Comparison of ENCODE assay signal across 8 cellular contexts in genomic region chr3:152471814-152472605, GRCh38.
DNase-seq lines count a peak whose midpoint lies in the region; ATAC-seq, FAIRE-seq and TF ChIP-seq lines count a peak whose summit lies in the region.

No MANE protein-coding gene starts in this region.

- DNase-seq in COR-L47 (lab: John Stamatoyannopoulos, UW) (peak; percentile 69), HL-60 (ENCODE audit: low read depth in 1 of 2, low spot score in 1 of 2) (peak in 1 of 2 experiments; percentile 65), RPMI7951 (ENCODE audit: low read depth) (peak; percentile 67), foreskin melanocyte (peak; percentile 40), pancreas (peak in 5 of 6 donors; percentile 34 to 67 (median 47)), upper lobe of left lung (peak in 1 of 2 donors; percentile 55)
- peak; percentile 46 for DNase-seq in activated T-helper 9 cell treated with anti-CD3 and anti-CD28 coated beads, Interleukin-2, amount 50 U/mL, for 16 hours (ENCODE audit: low read depth)

- FAIRE-seq in pancreas (lab: Jason Lieb, UNC), result peak; percentile 75

- H3K27me3 ChIP-seq in HL-60 (ENCODE audit: insufficient read depth, poor library complexity, severe bottlenecking), result no peaks in the 10 kb centered on the region
- no peaks in the 10 kb centered on the region for H3K27me3 ChIP-seq in pancreas
- no peaks in the 10 kb centered on the region for H3K27me3 ChIP-seq in upper lobe of left lung

- intact Hi-C loops in pancreas (cut with DNase I), result no loop called here

- no peak for TF ChIP-seq POLR2A in upper lobe of left lung (IDR thresholded peaks at IDR 0.05)

- H3K4me1 ChIP-seq in pancreas (no peaks in the 10 kb centered on the region), upper lobe of left lung (peaks cover 0 to 5% (median 0%) of the 10 kb centered on the region in 4 donors)

- H3K27ac ChIP-seq in HL-60 (replicated peaks) (no peak overlapping the region; the same call in 1 of the 2 replicates), pancreas (no peak overlapping the region), upper lobe of left lung (peak overlapping the region in 2 of 4 donors; percentile 28 to 36)

- H3K9me3 ChIP-seq in pancreas (no peaks in the 10 kb centered on the region), upper lobe of left lung (no peaks in the 10 kb centered on the region)

- TF ChIP-seq EP300 in upper lobe of left lung (IDR thresholded peaks at IDR 0.05), result no peak

- H3K36me3 ChIP-seq in pancreas, result no peaks in the 10 kb centered on the region
- H3K36me3 ChIP-seq in upper lobe of left lung, result no peaks in the 10 kb centered on the region

- peak; percentile 71 for ATAC-seq in GM19397 (IDR thresholded peaks at IDR 0.05; ENCODE audit: unreplicated experiment)
- peak; percentile 89 to 96 (median 92) for ATAC-seq in pancreas
- peak in 1 of 2 donors; percentile 91 for ATAC-seq in upper lobe of left lung (ENCODE audit: low FRiP score in 2 of 2)

- H3K4me3 ChIP-seq in HL-60 (replicated peaks; ENCODE audit: insufficient read depth, low read length) (peak overlapping the region; percentile 4; the same call in 1 of the 2 replicates), pancreas (peak overlapping the region in 1 of 4 donors; percentile 20), upper lobe of left lung (peak overlapping the region in 3 of 4 donors; percentile 9 to 34 (median 22))

- 23 to 24% methylated on average over 15 of the region's 15 CpGs for WGBS in pancreas, 2 donors
- 32 to 34% methylated on average over 15 of the region's 15 CpGs for WGBS in upper lobe of left lung, 2 donors

- TF ChIP-seq CTCF in HL-60 (IDR thresholded peaks at IDR 0.05; ENCODE audit: insufficient read depth, low read length) (peak; percentile 52), pancreas (IDR thresholded peaks at IDR 0.05) (peak; percentile 34 to 73 (median 55)), upper lobe of left lung (IDR thresholded peaks at IDR 0.05) (peak; percentile 52 to 72 (median 65))
